Comparison of ENCODE assay signal across 11 cellular contexts in the genomic region with DNA sequence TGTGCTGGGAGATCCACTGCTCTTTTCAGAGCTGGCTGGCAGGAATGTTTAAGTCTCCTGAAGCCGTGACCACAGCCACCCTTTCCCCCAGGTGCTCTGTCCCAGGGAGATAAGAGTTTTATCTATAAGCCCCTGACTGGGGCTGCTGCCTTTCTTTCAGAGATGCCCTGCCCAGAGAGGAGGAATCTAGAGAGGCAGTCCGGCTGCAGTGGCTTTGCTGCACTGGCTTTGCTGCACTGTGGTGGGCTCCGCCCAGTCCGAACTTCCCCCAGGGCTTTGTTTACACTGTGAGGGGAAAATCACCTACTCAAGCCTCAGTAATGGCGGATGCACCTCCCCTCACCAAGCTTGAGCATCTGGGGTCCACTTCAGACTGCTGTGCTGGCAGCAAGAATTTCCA. TPM values are rescaled to one million over a fixed set of nuclear protein-coding genes. Genes with fewer than 3 reads are reported as not detected.
A peak's percentile ranks its signal among the peaks of the same experiment; 100 is the strongest.
DNase-seq lines count a peak whose midpoint lies in the region; ATAC-seq, FAIRE-seq and TF ChIP-seq lines count a peak whose summit lies in the region.
"Not testable (repeated sequence)": the region's sequence is repeated elsewhere in the genome, so short reads cannot be mapped to it uniquely, and the experiment has no call there.
"Had no signal": no experiment of that assay in that cellular context is flagged by ENCODE, and none has a peak within 500 bp of the region (broad histone marks: within the 10 kb centered on the region; RNA-seq: fewer than 3 reads in every experiment).

No MANE protein-coding gene starts in this region.

- BruUV-seq in K562 (replicated peaks; lab: Mats Ljungman, UMichigan), result not testable (repeated sequence)

- not testable (repeated sequence) for H3K79me2 ChIP-seq in K562 (ENCODE audit: control insufficient read depth, insufficient read depth, low read length)

- H3K27me3 Mint-ChIP-seq in IgD-negative memory B cell; T-helper 1 cell treated with Interleukin-12 subunit alpha and Interleukin-12 subunit beta and Interleukin-4 antibody, amounts not matched to agents 30 μg/mL and 1 μg/mL, for 36 hours (ENCODE audit: low read depth); activated CD4-positive, alpha-beta T cell treated with anti-CD3 and anti-CD28 coated beads, Interleukin-2, amount 10 ng/mL, durations not matched to agents 24 days and 14 days; activated T-helper 17 cell treated with anti-CD3 and anti-CD28 coated beads, Interleukin-2, amount 50 U/mL, for 72 hours; memory B cell: not testable (repeated sequence)

- H3K4me1 ChIP-seq in K562 (replicated peaks in 1 of 2; ENCODE audit: control insufficient read depth in 2 of 2, insufficient read depth in 2 of 2, low read length in 2 of 2), result peaks cover 4 to 14% of the 10 kb centered on the region in 2 experiments; a peak in 3 of 5 replicates

- peaks cover 24 to 40% (median 26%) of the 10 kb centered on the region in 3 donors for H3K4me1 Mint-ChIP-seq in IgD-negative memory B cell
- H3K4me1 Mint-ChIP-seq in T-helper 1 cell treated with Interleukin-12 subunit alpha and Interleukin-12 subunit beta and Interleukin-4 antibody, amounts not matched to agents 30 μg/mL and 1 μg/mL, for 36 hours (ENCODE audit: low read depth), result peaks cover 65% of the 10 kb centered on the region
- peaks cover 57% of the 10 kb centered on the region for H3K4me1 Mint-ChIP-seq in activated CD4-positive, alpha-beta T cell treated with anti-CD3 and anti-CD28 coated beads, Interleukin-2, amount 10 ng/mL, durations not matched to agents 24 days and 14 days
- peaks cover 38% of the 10 kb centered on the region for H3K4me1 Mint-ChIP-seq in activated T-helper 17 cell treated with anti-CD3 and anti-CD28 coated beads, Interleukin-2, amount 50 U/mL, for 72 hours
- peaks cover 23% of the 10 kb centered on the region for H3K4me1 Mint-ChIP-seq in memory B cell
- H3K4me1 Mint-ChIP-seq in stimulated activated effector memory CD8-positive, alpha-beta T cell treated with anti-CD3 and anti-CD28 coated beads, Interleukin-12 subunit alpha, Interleukin-12 subunit beta, amount 100 ng/mL, for 72 hours, result peaks cover 70% of the 10 kb centered on the region

- TF ChIP-seq POLR2A in K562 (conservative IDR thresholded peaks at IDR 0.05), result not testable (repeated sequence)

- H3K4me3 ChIP-seq in K562, result not testable (repeated sequence)

- POLR2A ChIA-PET in K562 (lab: Yijun Ruan, JAX), result interaction anchor here (1.1 to 1.9 kb wide), 2 partner anchors 11 to 37 kb away, joined by 4 to 9 read pairs; no protein-coding TSS in a partner anchor

- H3K27ac Mint-ChIP-seq in IgD-negative memory B cell (peak overlapping the region; percentile 19 to 85 (median 70)), memory B cell (peak overlapping the region; percentile 46)
- peak overlapping the region; percentile 41 for H3K27ac Mint-ChIP-seq in T-helper 1 cell treated with Interleukin-12 subunit alpha and Interleukin-12 subunit beta and Interleukin-4 antibody, amounts not matched to agents 30 μg/mL and 1 μg/mL, for 36 hours
- H3K27ac Mint-ChIP-seq in activated CD4-positive, alpha-beta T cell treated with anti-CD3 and anti-CD28 coated beads, Interleukin-2, amount 10 ng/mL, durations not matched to agents 24 days and 14 days, result peak overlapping the region; percentile 64
- H3K27ac Mint-ChIP-seq in activated T-helper 17 cell treated with anti-CD3 and anti-CD28 coated beads, Interleukin-2, amount 50 U/mL, for 72 hours, result peak overlapping the region; percentile 62
- H3K27ac Mint-ChIP-seq in stimulated activated effector memory CD8-positive, alpha-beta T cell treated with anti-CD3 and anti-CD28 coated beads, Interleukin-12 subunit alpha, Interleukin-12 subunit beta, amount 100 ng/mL, for 72 hours, result peak overlapping the region; percentile 83

- not testable (repeated sequence) for ATAC-seq in activated T-helper 17 cell treated with anti-CD3 and anti-CD28 coated beads, Interleukin-2, amount 50 U/mL, for 72 hours (replicated peaks)
- ATAC-seq in K562, result peak; percentile 100
- ATAC-seq in memory B cell (ENCODE audit: low read depth), result peak; percentile 73
- ATAC-seq in stimulated activated effector memory CD8-positive, alpha-beta T cell treated with anti-CD3 and anti-CD28 coated beads, Interleukin-12 subunit alpha, Interleukin-12 subunit beta, amount 100 ng/mL, for 72 hours, result peak; percentile 54

- intact Hi-C loops in activated CD4-positive, alpha-beta T cell treated with anti-CD3 and anti-CD28 coated beads, Interleukin-2, amount 10 ng/mL, durations not matched to agents 24 days and 14 days (cut with micrococcal nuclease), result not testable (repeated sequence)
- intact Hi-C loops in K562 (cut with micrococcal nuclease), result loop anchor here (5.0 kb wide), 1 partner anchor 38 kb away; no protein-coding TSS in a partner anchor

- not testable (repeated sequence) for H3K27me3 ChIP-seq in K562 (ENCODE audit: control insufficient read depth in 2 of 2, insufficient read depth in 2 of 2, low read length in 2 of 2)

- H3K36me3 ChIP-seq in K562 (ENCODE audit: control insufficient read depth, insufficient read depth, low read length), result not testable (repeated sequence)

- H3K9me1 ChIP-seq in K562 (ENCODE audit: control insufficient read depth, insufficient read depth, low read length), result not testable (repeated sequence)

- not testable (repeated sequence) for TF ChIP-seq RAD21 in K562 (CRISPR knock-in tag; conservative IDR thresholded peaks at IDR 0.05 in 1 of 2, IDR thresholded peaks at IDR 0.05 in 1 of 2)

- peak overlapping the region; percentile 61 for H3K4me2 ChIP-seq in K562 (ENCODE audit: insufficient read depth, low read length)

- H3K4me3 Mint-ChIP-seq in IgD-negative memory B cell, result peak overlapping the region in 2 of 4 donors; percentile 63 to 65
- peak overlapping the region; percentile 50 for H3K4me3 Mint-ChIP-seq in T-helper 1 cell treated with Interleukin-12 subunit alpha and Interleukin-12 subunit beta and Interleukin-4 antibody, amounts not matched to agents 30 μg/mL and 1 μg/mL, for 36 hours
- peak overlapping the region; percentile 29 for H3K4me3 Mint-ChIP-seq in activated CD4-positive, alpha-beta T cell treated with anti-CD3 and anti-CD28 coated beads, Interleukin-2, amount 10 ng/mL, durations not matched to agents 24 days and 14 days
- peak overlapping the region; percentile 51 for H3K4me3 Mint-ChIP-seq in activated T-helper 17 cell treated with anti-CD3 and anti-CD28 coated beads, Interleukin-2, amount 50 U/mL, for 72 hours
- not testable (repeated sequence) for H3K4me3 Mint-ChIP-seq in memory B cell
- peak overlapping the region; percentile 32 for H3K4me3 Mint-ChIP-seq in stimulated activated effector memory CD8-positive, alpha-beta T cell treated with anti-CD3 and anti-CD28 coated beads, Interleukin-12 subunit alpha, Interleukin-12 subunit beta, amount 100 ng/mL, for 72 hours

- 0% methylated on average over 3 of the region's 5 CpGs for WGBS in K562 (ENCODE audit: insufficient coverage, low coverage, missing lambda C conversion rate)

- DNase-seq in activated CD4-positive, alpha-beta T cell treated with anti-CD3 and anti-CD28 coated beads, Interleukin-2, amount 10 ng/mL, durations not matched to agents 24 days and 14 days; memory B cell (ENCODE audit: low spot score in 2 of 2); stimulated activated effector memory CD8-positive, alpha-beta T cell treated with anti-CD3 and anti-CD28 coated beads, Interleukin-12 subunit alpha, Interleukin-12 subunit beta, amount 100 ng/mL, for 72 hours (ENCODE audit: low spot score in 2 of 2): not testable (repeated sequence)
- DNase-seq in K562 (ENCODE audit: extremely low read depth in 1 of 4, low spot score in 3 of 4), result peak in 2 of 4 experiments; percentile 25 to 82

- in situ Hi-C loops in K562 (cut with MboI), result not testable (repeated sequence)

- peak overlapping the region; percentile 55; the same call in 2 of the 3 replicates for H3K27ac ChIP-seq in K562 (ENCODE audit: extremely low read depth, low read depth, low read length)

- H3K36me3 Mint-ChIP-seq in IgD-negative memory B cell (peaks cover 36% of the 10 kb centered on the region), memory B cell (peaks cover 56% of the 10 kb centered on the region)
- H3K36me3 Mint-ChIP-seq in T-helper 1 cell treated with Interleukin-12 subunit alpha and Interleukin-12 subunit beta and Interleukin-4 antibody, amounts not matched to agents 30 μg/mL and 1 μg/mL, for 36 hours (ENCODE audit: low read depth), result peaks cover 77% of the 10 kb centered on the region
- peaks cover 90% of the 10 kb centered on the region for H3K36me3 Mint-ChIP-seq in activated CD4-positive, alpha-beta T cell treated with anti-CD3 and anti-CD28 coated beads, Interleukin-2, amount 10 ng/mL, durations not matched to agents 24 days and 14 days (ENCODE audit: low read depth)
- peaks cover 100% of the 10 kb centered on the region for H3K36me3 Mint-ChIP-seq in activated T-helper 17 cell treated with anti-CD3 and anti-CD28 coated beads, Interleukin-2, amount 50 U/mL, for 72 hours (ENCODE audit: low read depth)
- peaks cover 100% of the 10 kb centered on the region for H3K36me3 Mint-ChIP-seq in stimulated activated effector memory CD8-positive, alpha-beta T cell treated with anti-CD3 and anti-CD28 coated beads, Interleukin-12 subunit alpha, Interleukin-12 subunit beta, amount 100 ng/mL, for 72 hours

- peak; percentile 75 for FAIRE-seq in K562 (lab: Jason Lieb, UNC)

- not testable (repeated sequence) for TF ChIP-seq CTCF in K562 (IDR thresholded peaks at IDR 0.05 in 2 of 3, conservative IDR thresholded peaks at IDR 0.05 in 1 of 3; ENCODE audit: insufficient read depth in 2 of 3, low read depth in 1 of 3, low read length in 3 of 3)

- peak overlapping the region; percentile 35 to 84; a peak in 3 of 4 replicates for H3K9ac ChIP-seq in K562 (ENCODE audit: insufficient read depth in 1 of 2, low read depth in 2 of 2, low read length in 2 of 2)

- not testable (repeated sequence) for H4K20me1 ChIP-seq in K562 (replicated peaks; ENCODE audit: control insufficient read depth, insufficient read depth, low read length)

- H3K9me3 ChIP-seq in K562 (replicated peaks; ENCODE audit: control insufficient read depth, insufficient read depth, low read depth, low read length), result not testable (repeated sequence)

- H3K9me3 Mint-ChIP-seq in IgD-negative memory B cell, result peaks cover 3 to 11% (median 8%) of the 10 kb centered on the region in 3 donors
- peaks cover 29% of the 10 kb centered on the region for H3K9me3 Mint-ChIP-seq in T-helper 1 cell treated with Interleukin-12 subunit alpha and Interleukin-12 subunit beta and Interleukin-4 antibody, amounts not matched to agents 30 μg/mL and 1 μg/mL, for 36 hours
- H3K9me3 Mint-ChIP-seq in activated CD4-positive, alpha-beta T cell treated with anti-CD3 and anti-CD28 coated beads, Interleukin-2, amount 10 ng/mL, durations not matched to agents 24 days and 14 days, result peaks cover 15% of the 10 kb centered on the region
- H3K9me3 Mint-ChIP-seq in activated T-helper 17 cell treated with anti-CD3 and anti-CD28 coated beads, Interleukin-2, amount 50 U/mL, for 72 hours; memory B cell: not testable (repeated sequence)
- peaks cover 13% of the 10 kb centered on the region for H3K9me3 Mint-ChIP-seq in stimulated activated effector memory CD8-positive, alpha-beta T cell treated with anti-CD3 and anti-CD28 coated beads, Interleukin-12 subunit alpha, Interleukin-12 subunit beta, amount 100 ng/mL, for 72 hours

- peak; percentile 75 for TF ChIP-seq EP300 in K562 (IDR thresholded peaks at IDR 0.05; ENCODE audit: low read length)

- H2AFZ ChIP-seq in K562 (ENCODE audit: low read depth, low read length), result peak overlapping the region; percentile 44; the same call in 1 of the 2 replicates

- CTCF ChIA-PET in K562 (lab: Yijun Ruan, JAX; ENCODE audit: low intra/inter-chr PET ratio), result not testable (repeated sequence)

RNA-seq across cellular contexts. Expression of gene CLEC2D, which starts 15.9 kb away (rescaled TPM):
- polyA plus RNA-seq in IgD-negative memory B cell (102 TPM), K562 (2011; rRNA removed) (5.0 and 6.1 TPM in 2 replicates), K562 (2014; fragmentation: Illumina TruSeq; extraction: Trizol) (2.1 and 2.2 TPM in 2 replicates), K562 (2014; fragmentation: Nextera tagmentation; extraction: Ambion mirVana) (1 to 10 TPM; 1.4 TPM), K562 (2014; rRNA removed) (2.0 and 3.7 TPM in 2 replicates)
- 386 and 391 TPM in 2 replicates for total RNA-seq in activated CD4-positive, alpha-beta T cell treated with anti-CD3 and anti-CD28 coated beads, Interleukin-2, amount 10 ng/mL, durations not matched to agents 24 days and 14 days
- total RNA-seq in activated T-helper 17 cell treated with anti-CD3 and anti-CD28 coated beads, Interleukin-2, amount 50 U/mL, for 72 hours, result 100 to 1,000 TPM; 146 to 267 TPM
- 5.6 and 13.6 TPM in 2 replicates for total RNA-seq in K562 (2011; cell fraction: chromatin; rRNA removed; ENCODE audit: low replicate concordance)
- 2.0 and 3.9 TPM in 2 replicates for total RNA-seq in K562 (2011; cell fraction: nucleolus; rRNA removed)
- 6.0 and 6.7 TPM in 2 replicates for total RNA-seq in K562 (2011; cell fraction: nucleoplasm; rRNA removed)
- total RNA-seq in K562 (2014; rRNA removed) (0.57 and 1.9 TPM in 2 replicates), K562 (2014; rRNA removed; fragmentation: Illumina TruSeq; extraction: Trizol) (2.6 and 3.2 TPM in 2 replicates), K562 (2015; rRNA removed; fragmentation: Illumina TruSeq; extraction: Trizol) (2.6 and 2.7 TPM in 2 replicates), K562 (2021) (2.2 TPM in 2 replicates)
- 0.76 and 2.0 TPM in 2 replicates for polyA plus RNA-seq in K562 (2011; cell fraction: cytosol; rRNA removed)
- 9.7 and 20.7 TPM in 2 replicates for polyA plus RNA-seq in K562 (2011; cell fraction: nucleus; rRNA removed)
- polyA plus RNA-seq in K562 (2012), result 1.4 and 7.6 TPM in 2 replicates
- polyA minus RNA-seq in K562 (2011; rRNA and poly(A)+ RNA removed), result 3.5 and 4.2 TPM in 2 replicates
- 1.4 TPM in 1 of 2 replicates, not detected in the other for polyA minus RNA-seq in K562 (2011; cell fraction: cytosol; rRNA and poly(A)+ RNA removed)
- polyA minus RNA-seq in K562 (2011; cell fraction: nucleus; rRNA and poly(A)+ RNA removed), result 3.1 and 6.4 TPM in 2 replicates

RNA-seq across cellular contexts. Expression of gene CLECL1, which starts 47.5 kb away (rescaled TPM):
- polyA plus RNA-seq in IgD-negative memory B cell (168 TPM), K562 (2011; rRNA removed) (not detected in 2 replicates), K562 (2014; fragmentation: Illumina TruSeq; extraction: Trizol) (not detected in 2 replicates), K562 (2014; fragmentation: Nextera tagmentation; extraction: Ambion mirVana) (under 1 TPM in 1 of 2 experiments, not detected in 1; 0.13 TPM), K562 (2014; rRNA removed) (not detected in 2 replicates)
- 5.3 and 9.1 TPM in 2 replicates for total RNA-seq in activated CD4-positive, alpha-beta T cell treated with anti-CD3 and anti-CD28 coated beads, Interleukin-2, amount 10 ng/mL, durations not matched to agents 24 days and 14 days
- total RNA-seq in activated T-helper 17 cell treated with anti-CD3 and anti-CD28 coated beads, Interleukin-2, amount 50 U/mL, for 72 hours, result 1 to 10 TPM; 6.1 to 7.7 TPM
- total RNA-seq in K562 (2011; cell fraction: chromatin; rRNA removed; ENCODE audit: low replicate concordance), result not detected in 2 replicates
- not detected in 2 replicates for total RNA-seq in K562 (2011; cell fraction: nucleolus; rRNA removed)
- not detected in 2 replicates for total RNA-seq in K562 (2011; cell fraction: nucleoplasm; rRNA removed)
- total RNA-seq in K562 (2014; rRNA removed) (not detected in 2 replicates), K562 (2014; rRNA removed; fragmentation: Illumina TruSeq; extraction: Trizol) (not detected in 2 replicates), K562 (2015; rRNA removed; fragmentation: Illumina TruSeq; extraction: Trizol) (0.25 TPM in 1 of 2 replicates, not detected in the other), K562 (2021) (not detected in 2 replicates)
- not detected in 2 replicates for polyA plus RNA-seq in K562 (2011; cell fraction: cytosol; rRNA removed)
- polyA plus RNA-seq in K562 (2011; cell fraction: nucleus; rRNA removed), result not detected in 2 replicates
- polyA plus RNA-seq in K562 (2012), result 0.13 TPM in 1 of 2 replicates, not detected in the other
- polyA minus RNA-seq in K562 (2011; rRNA and poly(A)+ RNA removed), result not detected in 2 replicates
- not detected in 2 replicates for polyA minus RNA-seq in K562 (2011; cell fraction: cytosol; rRNA and poly(A)+ RNA removed)
- not detected in 2 replicates for polyA minus RNA-seq in K562 (2011; cell fraction: nucleus; rRNA and poly(A)+ RNA removed)
- total RNA-seq: Caco-2, IMR-90 had no signal
- polyA plus RNA-seq: AG04450, BJ, IMR-90 had no signal

Comparison
In these comparisons a context has a peak if more than half of its experiments do, and no peak if none do; other contexts are left out.
1. RNA of gene CLEC2D, which starts 15.9 kb away (total RNA-seq): 386 to 391 TPM in activated CD4-positive, alpha-beta T cell treated with anti-CD3 and anti-CD28 coated beads, Interleukin-2, amount 10 ng/mL, durations not matched to agents 24 days and 14 days and 146 to 267 TPM in activated T-helper 17 cell treated with anti-CD3 and anti-CD28 coated beads, Interleukin-2, amount 50 U/mL, for 72 hours; 0.57 to 13.6 TPM in K562; every median in the first group is over 10 times any median in the second.
2. Peak in every context shown above with its lines, with median percentiles within 50 percentile points of each other: H3K27ac Mint-ChIP-seq.